ENCODE assay signal across 8 cellular contexts in genomic region chr1:3312894-3313578, GRCh38.
DNase-seq lines count a peak whose midpoint lies in the region; ATAC-seq and TF ChIP-seq lines count a peak whose summit lies in the region.

No MANE protein-coding gene starts in this region.

- no peak overlapping the region for H3K4me3 ChIP-seq in mucosa of descending colon

- DNase-seq in HK-2 (ENCODE audit: unreplicated experiment) (peak; percentile 98), epidermal melanocyte (ENCODE audit: insufficient read length, low spot score) (peak; percentile 50), mucosa of descending colon (peak; percentile 64 to 88 (median 74)), NCI-H128 (lab: John Stamatoyannopoulos, UW; ENCODE audit: unreplicated experiment) (no peak)
- DNase-seq in activated CD4-positive, alpha-beta T cell treated with anti-CD3 and anti-CD28 coated beads for 48 hours, result peak; percentile 83
- peak; percentile 49 for DNase-seq in stimulated activated CD8-positive, alpha-beta memory T cell treated with anti-CD3 and anti-CD28 coated beads, Interleukin-4, amount 100 ng/mL, for 24 hours (ENCODE audit: low read depth)

- ATAC-seq in mucosa of descending colon, result peak; percentile 78
- ATAC-seq in GM21529 (IDR thresholded peaks at IDR 0.05; ENCODE audit: unreplicated experiment), result no peak
- no peak for ATAC-seq in HG02938 (IDR thresholded peaks at IDR 0.05; ENCODE audit: unreplicated experiment)

- TF ChIP-seq CTCF in mucosa of descending colon (IDR thresholded peaks at IDR 0.05), result no peak

- intact Hi-C loops in mucosa of descending colon (cut with DNase I, micrococcal nuclease), result no loop called here

- H3K4me1 ChIP-seq in mucosa of descending colon (ENCODE audit: low read depth), result no peaks in the 10 kb centered on the region

- H3K9me3 ChIP-seq in mucosa of descending colon, result no peaks in the 10 kb centered on the region

- H3K36me3 ChIP-seq in mucosa of descending colon (ENCODE audit: low read depth), result no peaks in the 10 kb centered on the region
